In genomic region chr17:44628234-44629188, GRCh38 we compare ENCODE assay signal across 2 cellular contexts.
TF ChIP-seq lines count a peak whose summit lies in the region.

No MANE protein-coding gene starts in this region.

TF ChIP-seq in Ishikawa, 13 proteins besides CTCF, POLR2A, EP300 and RAD21 (continued from another document):
- TF ChIP-seq, protein P1, sequence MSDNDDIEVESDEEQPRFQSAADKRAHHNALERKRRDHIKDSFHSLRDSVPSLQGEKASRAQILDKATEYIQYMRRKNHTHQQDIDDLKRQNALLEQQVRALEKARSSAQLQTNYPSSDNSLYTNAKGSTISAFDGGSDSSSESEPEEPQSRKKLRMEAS (IDR thresholded peaks at IDR 0.05) = no peak
- TF ChIP-seq FOXM1 (IDR thresholded peaks at IDR 0.05; ENCODE audit: borderline replicate concordance, low read depth) = no peak; the same call in 1 of the 2 replicates
- TF ChIP-seq, protein P2, sequence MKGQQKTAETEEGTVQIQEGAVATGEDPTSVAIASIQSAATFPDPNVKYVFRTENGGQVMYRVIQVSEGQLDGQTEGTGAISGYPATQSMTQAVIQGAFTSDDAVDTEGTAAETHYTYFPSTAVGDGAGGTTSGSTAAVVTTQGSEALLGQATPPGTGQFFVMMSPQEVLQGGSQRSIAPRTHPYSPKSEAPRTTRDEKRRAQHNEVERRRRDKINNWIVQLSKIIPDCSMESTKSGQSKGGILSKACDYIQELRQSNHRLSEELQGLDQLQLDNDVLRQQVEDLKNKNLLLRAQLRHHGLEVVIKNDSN (IDR thresholded peaks at IDR 0.05) = no peak

TF ChIP-seq in WTC11, 78 proteins besides CTCF, POLR2A, EP300 and RAD21 (continued from another document):
- TF ChIP-seq, protein P3, sequence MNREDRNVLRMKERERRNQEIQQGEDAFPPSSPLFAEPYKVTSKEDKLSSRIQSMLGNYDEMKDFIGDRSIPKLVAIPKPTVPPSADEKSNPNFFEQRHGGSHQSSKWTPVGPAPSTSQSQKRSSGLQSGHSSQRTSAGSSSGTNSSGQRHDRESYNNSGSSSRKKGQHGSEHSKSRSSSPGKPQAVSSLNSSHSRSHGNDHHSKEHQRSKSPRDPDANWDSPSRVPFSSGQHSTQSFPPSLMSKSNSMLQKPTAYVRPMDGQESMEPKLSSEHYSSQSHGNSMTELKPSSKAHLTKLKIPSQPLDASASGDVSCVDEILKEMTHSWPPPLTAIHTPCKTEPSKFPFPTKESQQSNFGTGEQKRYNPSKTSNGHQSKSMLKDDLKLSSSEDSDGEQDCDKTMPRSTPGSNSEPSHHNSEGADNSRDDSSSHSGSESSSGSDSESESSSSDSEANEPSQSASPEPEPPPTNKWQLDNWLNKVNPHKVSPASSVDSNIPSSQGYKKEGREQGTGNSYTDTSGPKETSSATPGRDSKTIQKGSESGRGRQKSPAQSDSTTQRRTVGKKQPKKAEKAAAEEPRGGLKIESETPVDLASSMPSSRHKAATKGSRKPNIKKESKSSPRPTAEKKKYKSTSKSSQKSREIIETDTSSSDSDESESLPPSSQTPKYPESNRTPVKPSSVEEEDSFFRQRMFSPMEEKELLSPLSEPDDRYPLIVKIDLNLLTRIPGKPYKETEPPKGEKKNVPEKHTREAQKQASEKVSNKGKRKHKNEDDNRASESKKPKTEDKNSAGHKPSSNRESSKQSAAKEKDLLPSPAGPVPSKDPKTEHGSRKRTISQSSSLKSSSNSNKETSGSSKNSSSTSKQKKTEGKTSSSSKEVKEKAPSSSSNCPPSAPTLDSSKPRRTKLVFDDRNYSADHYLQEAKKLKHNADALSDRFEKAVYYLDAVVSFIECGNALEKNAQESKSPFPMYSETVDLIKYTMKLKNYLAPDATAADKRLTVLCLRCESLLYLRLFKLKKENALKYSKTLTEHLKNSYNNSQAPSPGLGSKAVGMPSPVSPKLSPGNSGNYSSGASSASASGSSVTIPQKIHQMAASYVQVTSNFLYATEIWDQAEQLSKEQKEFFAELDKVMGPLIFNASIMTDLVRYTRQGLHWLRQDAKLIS (CRISPR knock-in tag; IDR thresholded peaks at IDR 0.05; ENCODE audit: borderline replicate concordance) = 0 out of 2 replicates have a peak, but pooled peaks have one; percentile 64
- TF ChIP-seq, protein P2 (CRISPR knock-in tag; IDR thresholded peaks at IDR 0.05) = no peak
- TF ChIP-seq, protein P4, sequence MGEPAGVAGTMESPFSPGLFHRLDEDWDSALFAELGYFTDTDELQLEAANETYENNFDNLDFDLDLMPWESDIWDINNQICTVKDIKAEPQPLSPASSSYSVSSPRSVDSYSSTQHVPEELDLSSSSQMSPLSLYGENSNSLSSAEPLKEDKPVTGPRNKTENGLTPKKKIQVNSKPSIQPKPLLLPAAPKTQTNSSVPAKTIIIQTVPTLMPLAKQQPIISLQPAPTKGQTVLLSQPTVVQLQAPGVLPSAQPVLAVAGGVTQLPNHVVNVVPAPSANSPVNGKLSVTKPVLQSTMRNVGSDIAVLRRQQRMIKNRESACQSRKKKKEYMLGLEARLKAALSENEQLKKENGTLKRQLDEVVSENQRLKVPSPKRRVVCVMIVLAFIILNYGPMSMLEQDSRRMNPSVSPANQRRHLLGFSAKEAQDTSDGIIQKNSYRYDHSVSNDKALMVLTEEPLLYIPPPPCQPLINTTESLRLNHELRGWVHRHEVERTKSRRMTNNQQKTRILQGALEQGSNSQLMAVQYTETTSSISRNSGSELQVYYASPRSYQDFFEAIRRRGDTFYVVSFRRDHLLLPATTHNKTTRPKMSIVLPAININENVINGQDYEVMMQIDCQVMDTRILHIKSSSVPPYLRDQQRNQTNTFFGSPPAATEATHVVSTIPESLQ (CRISPR knock-in tag; IDR thresholded peaks at IDR 0.05) = no peak
- TF ChIP-seq PRRX2 (CRISPR knock-in tag; IDR thresholded peaks at IDR 0.05) (no peak), MXD4 (CRISPR knock-in tag; IDR thresholded peaks at IDR 0.05; ENCODE audit: borderline replicate concordance) (no peak), ZNF219 (CRISPR knock-in tag; IDR thresholded peaks at IDR 0.05; ENCODE audit: borderline replicate concordance) (no peak), ELF4 (CRISPR knock-in tag; IDR thresholded peaks at IDR 0.05; ENCODE audit: low read depth) (no peak), ATF3 (CRISPR knock-in tag; conservative IDR thresholded peaks at IDR 0.05) (no peak)
- TF ChIP-seq, protein P5, sequence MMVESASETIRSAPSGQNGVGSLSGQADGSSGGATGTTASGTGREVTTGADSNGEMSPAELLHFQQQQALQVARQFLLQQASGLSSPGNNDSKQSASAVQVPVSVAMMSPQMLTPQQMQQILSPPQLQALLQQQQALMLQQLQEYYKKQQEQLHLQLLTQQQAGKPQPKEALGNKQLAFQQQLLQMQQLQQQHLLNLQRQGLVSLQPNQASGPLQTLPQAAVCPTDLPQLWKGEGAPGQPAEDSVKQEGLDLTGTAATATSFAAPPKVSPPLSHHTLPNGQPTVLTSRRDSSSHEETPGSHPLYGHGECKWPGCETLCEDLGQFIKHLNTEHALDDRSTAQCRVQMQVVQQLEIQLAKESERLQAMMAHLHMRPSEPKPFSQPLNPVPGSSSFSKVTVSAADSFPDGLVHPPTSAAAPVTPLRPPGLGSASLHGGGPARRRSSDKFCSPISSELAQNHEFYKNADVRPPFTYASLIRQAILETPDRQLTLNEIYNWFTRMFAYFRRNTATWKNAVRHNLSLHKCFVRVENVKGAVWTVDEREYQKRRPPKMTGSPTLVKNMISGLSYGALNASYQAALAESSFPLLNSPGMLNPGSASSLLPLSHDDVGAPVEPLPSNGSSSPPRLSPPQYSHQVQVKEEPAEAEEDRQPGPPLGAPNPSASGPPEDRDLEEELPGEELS (CRISPR knock-in tag; IDR thresholded peaks at IDR 0.05) = 0 out of 2 replicates have a peak, but pooled peaks have one; percentile 40
- TF ChIP-seq, protein P6, sequence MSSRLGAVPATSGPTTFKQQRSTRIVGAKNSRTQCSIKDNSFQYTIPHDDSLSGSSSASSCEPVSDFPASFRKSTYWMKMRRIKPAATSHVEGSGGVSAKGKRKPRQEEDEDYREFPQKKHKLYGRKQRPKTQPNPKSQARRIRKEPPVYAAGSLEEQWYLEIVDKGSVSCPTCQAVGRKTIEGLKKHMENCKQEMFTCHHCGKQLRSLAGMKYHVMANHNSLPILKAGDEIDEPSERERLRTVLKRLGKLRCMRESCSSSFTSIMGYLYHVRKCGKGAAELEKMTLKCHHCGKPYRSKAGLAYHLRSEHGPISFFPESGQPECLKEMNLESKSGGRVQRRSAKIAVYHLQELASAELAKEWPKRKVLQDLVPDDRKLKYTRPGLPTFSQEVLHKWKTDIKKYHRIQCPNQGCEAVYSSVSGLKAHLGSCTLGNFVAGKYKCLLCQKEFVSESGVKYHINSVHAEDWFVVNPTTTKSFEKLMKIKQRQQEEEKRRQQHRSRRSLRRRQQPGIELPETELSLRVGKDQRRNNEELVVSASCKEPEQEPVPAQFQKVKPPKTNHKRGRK (CRISPR knock-in tag; IDR thresholded peaks at IDR 0.05; ENCODE audit: borderline replicate concordance) = no peak
- TF ChIP-seq, protein P7, sequence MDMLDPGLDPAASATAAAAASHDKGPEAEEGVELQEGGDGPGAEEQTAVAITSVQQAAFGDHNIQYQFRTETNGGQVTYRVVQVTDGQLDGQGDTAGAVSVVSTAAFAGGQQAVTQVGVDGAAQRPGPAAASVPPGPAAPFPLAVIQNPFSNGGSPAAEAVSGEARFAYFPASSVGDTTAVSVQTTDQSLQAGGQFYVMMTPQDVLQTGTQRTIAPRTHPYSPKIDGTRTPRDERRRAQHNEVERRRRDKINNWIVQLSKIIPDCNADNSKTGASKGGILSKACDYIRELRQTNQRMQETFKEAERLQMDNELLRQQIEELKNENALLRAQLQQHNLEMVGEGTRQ (CRISPR knock-in tag; IDR thresholded peaks at IDR 0.05) = no peak
- TF ChIP-seq, protein P8, sequence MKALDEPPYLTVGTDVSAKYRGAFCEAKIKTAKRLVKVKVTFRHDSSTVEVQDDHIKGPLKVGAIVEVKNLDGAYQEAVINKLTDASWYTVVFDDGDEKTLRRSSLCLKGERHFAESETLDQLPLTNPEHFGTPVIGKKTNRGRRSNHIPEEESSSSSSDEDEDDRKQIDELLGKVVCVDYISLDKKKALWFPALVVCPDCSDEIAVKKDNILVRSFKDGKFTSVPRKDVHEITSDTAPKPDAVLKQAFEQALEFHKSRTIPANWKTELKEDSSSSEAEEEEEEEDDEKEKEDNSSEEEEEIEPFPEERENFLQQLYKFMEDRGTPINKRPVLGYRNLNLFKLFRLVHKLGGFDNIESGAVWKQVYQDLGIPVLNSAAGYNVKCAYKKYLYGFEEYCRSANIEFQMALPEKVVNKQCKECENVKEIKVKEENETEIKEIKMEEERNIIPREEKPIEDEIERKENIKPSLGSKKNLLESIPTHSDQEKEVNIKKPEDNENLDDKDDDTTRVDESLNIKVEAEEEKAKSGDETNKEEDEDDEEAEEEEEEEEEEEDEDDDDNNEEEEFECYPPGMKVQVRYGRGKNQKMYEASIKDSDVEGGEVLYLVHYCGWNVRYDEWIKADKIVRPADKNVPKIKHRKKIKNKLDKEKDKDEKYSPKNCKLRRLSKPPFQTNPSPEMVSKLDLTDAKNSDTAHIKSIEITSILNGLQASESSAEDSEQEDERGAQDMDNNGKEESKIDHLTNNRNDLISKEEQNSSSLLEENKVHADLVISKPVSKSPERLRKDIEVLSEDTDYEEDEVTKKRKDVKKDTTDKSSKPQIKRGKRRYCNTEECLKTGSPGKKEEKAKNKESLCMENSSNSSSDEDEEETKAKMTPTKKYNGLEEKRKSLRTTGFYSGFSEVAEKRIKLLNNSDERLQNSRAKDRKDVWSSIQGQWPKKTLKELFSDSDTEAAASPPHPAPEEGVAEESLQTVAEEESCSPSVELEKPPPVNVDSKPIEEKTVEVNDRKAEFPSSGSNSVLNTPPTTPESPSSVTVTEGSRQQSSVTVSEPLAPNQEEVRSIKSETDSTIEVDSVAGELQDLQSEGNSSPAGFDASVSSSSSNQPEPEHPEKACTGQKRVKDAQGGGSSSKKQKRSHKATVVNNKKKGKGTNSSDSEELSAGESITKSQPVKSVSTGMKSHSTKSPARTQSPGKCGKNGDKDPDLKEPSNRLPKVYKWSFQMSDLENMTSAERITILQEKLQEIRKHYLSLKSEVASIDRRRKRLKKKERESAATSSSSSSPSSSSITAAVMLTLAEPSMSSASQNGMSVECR (CRISPR knock-in tag; IDR thresholded peaks at IDR 0.05; ENCODE audit: borderline replicate concordance) = no peak; the same call in 1 of the 2 replicates
